1 cellular context compared by ENCODE assay signal in genomic region chr19:480016-480855, GRCh38.
A peak's percentile ranks its signal among the peaks of the same experiment; 100 is the strongest.
TF ChIP-seq lines count a peak whose summit lies in the region.

No MANE protein-coding gene starts in this region.

TF ChIP-seq in HepG2, 621 proteins besides CTCF, POLR2A, EP300 and RAD21 (continued from another document and continues in another):
- no peak for TF ChIP-seq TERF1 (CRISPR knock-in tag; IDR thresholded peaks at IDR 0.05)
- no peak for TF ChIP-seq AHR (CRISPR knock-in tag; IDR thresholded peaks at IDR 0.05)
- no peak for TF ChIP-seq ZNF713 (CRISPR knock-in tag; IDR thresholded peaks at IDR 0.05)
- TF ChIP-seq HNF4G (IDR thresholded peaks at IDR 0.05; ENCODE audit: borderline replicate concordance, low read depth, low read length), result no peak
- no peak for TF ChIP-seq HNF4G (CRISPR knock-in tag; IDR thresholded peaks at IDR 0.05; ENCODE audit: borderline replicate concordance, low read depth)
- no peak for TF ChIP-seq NFYB (CRISPR knock-in tag; IDR thresholded peaks at IDR 0.05)
- no peak for TF ChIP-seq PHF5A (CRISPR knock-in tag; IDR thresholded peaks at IDR 0.05; ENCODE audit: low read depth, unreplicated experiment)
- TF ChIP-seq NR2F2 (IDR thresholded peaks at IDR 0.05; ENCODE audit: borderline replicate concordance, low read depth), result no peak
- no peak for TF ChIP-seq ZFP41 (CRISPR knock-in tag; IDR thresholded peaks at IDR 0.05; ENCODE audit: borderline replicate concordance)
- no peak for TF ChIP-seq KAT2B (IDR thresholded peaks at IDR 0.05; ENCODE audit: borderline replicate concordance, low read depth, low read length)
- TF ChIP-seq SKIL (CRISPR knock-in tag; IDR thresholded peaks at IDR 0.05; ENCODE audit: borderline replicate concordance), result peak; percentile 40; the same call in 1 of the 2 replicates
- peak; percentile 61 to 78; a peak in 3 of 4 replicates for TF ChIP-seq HMGXB4 (CRISPR knock-in tag; IDR thresholded peaks at IDR 0.05; ENCODE audit: borderline replicate concordance in 1 of 2, low read depth in 1 of 2)
- TF ChIP-seq ISX (CRISPR knock-in tag; conservative IDR thresholded peaks at IDR 0.05), result no peak
- no peak for TF ChIP-seq MLX (CRISPR knock-in tag; IDR thresholded peaks at IDR 0.05)
- TF ChIP-seq TRIM24 (CRISPR knock-in tag; IDR thresholded peaks at IDR 0.05), result no peak
- no peak for TF ChIP-seq ZNF496 (CRISPR knock-in tag; IDR thresholded peaks at IDR 0.05; ENCODE audit: insufficient replicate concordance)
- no peak for TF ChIP-seq ZFP1 (CRISPR knock-in tag; IDR thresholded peaks at IDR 0.05)
- TF ChIP-seq STAG1 (CRISPR knock-in tag; IDR thresholded peaks at IDR 0.05), result peak; percentile 82
- TF ChIP-seq ATM (IDR thresholded peaks at IDR 0.05; ENCODE audit: borderline replicate concordance), result peak; percentile 61; the same call in 1 of the 2 replicates
- no peak for TF ChIP-seq RBM39 (IDR thresholded peaks at IDR 0.05; ENCODE audit: low read depth, low read length, poor library complexity, severe bottlenecking)
- no peak for TF ChIP-seq SP140L (CRISPR knock-in tag; IDR thresholded peaks at IDR 0.05; ENCODE audit: borderline replicate concordance)
- no peak for TF ChIP-seq ZNF414 (CRISPR knock-in tag; IDR thresholded peaks at IDR 0.05)
- TF ChIP-seq SYNCRIP (IDR thresholded peaks at IDR 0.05; ENCODE audit: insufficient read depth, low read depth, low read length), result no peak
- TF ChIP-seq TCF12 (IDR thresholded peaks at IDR 0.05), result no peak
- TF ChIP-seq TCF12 (CRISPR knock-in tag; IDR thresholded peaks at IDR 0.05), result no peak
- no peak; the same call in 1 of the 2 replicates for TF ChIP-seq PITX1 (CRISPR knock-in tag; IDR thresholded peaks at IDR 0.05)
- TF ChIP-seq SNRNP70 (IDR thresholded peaks at IDR 0.05; ENCODE audit: low read depth, low read length), result no peak
- no peak for TF ChIP-seq PRMT3 (CRISPR knock-in tag; IDR thresholded peaks at IDR 0.05; ENCODE audit: borderline replicate concordance, low read depth)
- no peak for TF ChIP-seq NFATC3 (CRISPR knock-in tag; IDR thresholded peaks at IDR 0.05)
- no peak for TF ChIP-seq ZNF609 (CRISPR knock-in tag; IDR thresholded peaks at IDR 0.05; ENCODE audit: borderline replicate concordance)
- no peak for TF ChIP-seq POGK (CRISPR knock-in tag; conservative IDR thresholded peaks at IDR 0.05)
- 0 out of 2 replicates have a peak, but pooled peaks have one; percentile 26 for TF ChIP-seq FOXA1 (IDR thresholded peaks at IDR 0.05)
- TF ChIP-seq FOXA1 (CRISPR knock-in tag; IDR thresholded peaks at IDR 0.05), result peak; percentile 19; the same call in 1 of the 2 replicates
- TF ChIP-seq SMARCE1 (IDR thresholded peaks at IDR 0.05; ENCODE audit: borderline replicate concordance), result no peak
- 0 out of 2 replicates have a peak, but pooled peaks have one; percentile 21 for TF ChIP-seq ZMYM4 (CRISPR knock-in tag; IDR thresholded peaks at IDR 0.05)
- TF ChIP-seq HINFP (CRISPR knock-in tag; IDR thresholded peaks at IDR 0.05; ENCODE audit: low read depth), result peak; percentile 34; the same call in 1 of the 2 replicates
- no peak; the same call in 1 of the 2 replicates for TF ChIP-seq HMG20A (CRISPR knock-in tag; IDR thresholded peaks at IDR 0.05; ENCODE audit: borderline replicate concordance)
- TF ChIP-seq ZNF644 (CRISPR knock-in tag; IDR thresholded peaks at IDR 0.05; ENCODE audit: low read depth), result no peak
- TF ChIP-seq MEF2D (CRISPR knock-in tag; IDR thresholded peaks at IDR 0.05), result no peak
- TF ChIP-seq DR1 (CRISPR knock-in tag; IDR thresholded peaks at IDR 0.05), result no peak
- TF ChIP-seq POLR2AphosphoS5 (IDR thresholded peaks at IDR 0.05; ENCODE audit: low read depth, low read length), result no peak
- peak; percentile 63; the same call in 1 of the 2 replicates for TF ChIP-seq SP5 (CRISPR knock-in tag; IDR thresholded peaks at IDR 0.05; ENCODE audit: borderline replicate concordance, low read depth)
- no peak for TF ChIP-seq ZHX1 (CRISPR knock-in tag; IDR thresholded peaks at IDR 0.05; ENCODE audit: low read depth)
- no peak for TF ChIP-seq CENPX (CRISPR knock-in tag; IDR thresholded peaks at IDR 0.05)
- no peak; the same call in 1 of the 2 replicates for TF ChIP-seq ZNF383 (CRISPR knock-in tag; IDR thresholded peaks at IDR 0.05; ENCODE audit: borderline replicate concordance)
